ENCODE assay signal across 14 cellular contexts in the genomic region with DNA sequence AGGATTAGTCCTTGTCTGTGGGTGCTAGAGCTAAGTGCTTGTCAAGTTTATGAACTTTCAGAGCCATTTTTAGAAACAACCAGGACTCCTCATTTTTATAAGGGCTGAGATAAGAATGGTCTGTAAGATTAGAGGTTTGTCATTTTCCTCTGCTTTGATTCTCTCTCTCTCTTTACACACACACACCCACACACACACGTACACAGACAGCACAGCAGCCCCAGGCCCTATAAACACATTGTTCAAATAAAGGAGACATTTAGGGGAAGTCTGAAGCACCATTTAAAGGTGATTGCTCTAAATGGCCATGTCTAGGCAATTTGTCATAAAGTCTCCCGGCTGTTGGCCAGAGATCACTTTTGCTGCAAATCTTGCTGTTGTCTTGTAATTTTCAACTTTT.
"Had no signal": no experiment of that assay in that cellular context is flagged by ENCODE, and none has a peak within 500 bp of the region (broad histone marks: within the 10 kb centered on the region; RNA-seq: fewer than 3 reads in every experiment).

No MANE protein-coding gene starts in this region.

- H3K27me3 ChIP-seq: ovary, suprapubic skin had no signal

- H3K4me1 Mint-ChIP-seq: activated CD4-positive, alpha-beta T cell treated with anti-CD3 and anti-CD28 coated beads, Interleukin-2, amount 10 ng/mL, durations not matched to agents 7 days and 5 days; activated naive CD4-positive, alpha-beta T cell treated with anti-CD3 and anti-CD28 coated beads, Interleukin-2, amount 10 ng/mL, durations not matched to agents 7 days and 5 days; central memory CD8-positive, alpha-beta T cell had no signal

- H3K27ac ChIP-seq: ovary, suprapubic skin had no signal

- H3K9me3 Mint-ChIP-seq: activated CD4-positive, alpha-beta T cell treated with anti-CD3 and anti-CD28 coated beads, Interleukin-2, amount 10 ng/mL, durations not matched to agents 7 days and 5 days; activated naive CD4-positive, alpha-beta T cell treated with anti-CD3 and anti-CD28 coated beads, Interleukin-2, amount 10 ng/mL, durations not matched to agents 7 days and 5 days; activated T-helper 2 cell treated with anti-CD3 and anti-CD28 coated beads, Interferon-gamma antibody, Interleukin-2, Interleukin-4, amounts not matched to agents 10 μg/mL and 5 μg/mL and 100 μg/mL, durations not matched to agents 14 hours and 24 hours and 36 hours; central memory CD8-positive, alpha-beta T cell; endodermal cell; nephron progenitor cell had no signal

- H3K4me3 Mint-ChIP-seq: activated CD4-positive, alpha-beta T cell treated with anti-CD3 and anti-CD28 coated beads, Interleukin-2, amount 10 ng/mL, durations not matched to agents 7 days and 5 days; activated naive CD4-positive, alpha-beta T cell treated with anti-CD3 and anti-CD28 coated beads, Interleukin-2, amount 10 ng/mL, durations not matched to agents 7 days and 5 days; central memory CD8-positive, alpha-beta T cell; endodermal cell; nephron progenitor cell; T-helper 17 cell had no signal

- ATAC-seq: stimulated activated naive CD8-positive, alpha-beta T cell treated with anti-CD3 and anti-CD28 coated beads, Interleukin-15, Interleukin-2, amounts not matched to agents 100 U/mL and 50 U/mL, for 24 hours; T-helper 17 cell had no signal

- H3K36me3 Mint-ChIP-seq: activated naive CD4-positive, alpha-beta T cell treated with anti-CD3 and anti-CD28 coated beads, Interleukin-2, amount 10 ng/mL, durations not matched to agents 7 days and 5 days had no signal

- DNase-seq: activated CD4-positive, alpha-beta T cell treated with anti-CD3 and anti-CD28 coated beads, Interleukin-2, amount 10 ng/mL, durations not matched to agents 7 days and 5 days; activated CD4-positive, CD25-positive, alpha-beta regulatory T cell; activated naive CD4-positive, alpha-beta T cell treated with anti-CD3 and anti-CD28 coated beads, Interleukin-2, amount 10 ng/mL, durations not matched to agents 7 days and 5 days; endodermal cell; erythroblast; nephron progenitor cell; ovary; stimulated activated CD4-positive, alpha-beta T cell treated with anti-CD3 and anti-CD28 coated beads, Interleukin-4, amount 100 ng/mL, for 1 hour; stimulated activated CD8-positive, alpha-beta memory T cell treated with anti-CD3 and anti-CD28 coated beads, Interleukin-4, amount 100 ng/mL, for 48 hours; stimulated activated naive CD8-positive, alpha-beta T cell treated with anti-CD3 and anti-CD28 coated beads, Interleukin-15, Interleukin-2, amounts not matched to agents 100 U/mL and 50 U/mL, for 24 hours; T-helper 17 cell had no signal

- H3K9me3 ChIP-seq: ovary, suprapubic skin had no signal

- H3K27ac Mint-ChIP-seq: activated CD4-positive, alpha-beta T cell treated with anti-CD3 and anti-CD28 coated beads, Interleukin-2, amount 10 ng/mL, durations not matched to agents 7 days and 5 days; activated naive CD4-positive, alpha-beta T cell treated with anti-CD3 and anti-CD28 coated beads, Interleukin-2, amount 10 ng/mL, durations not matched to agents 7 days and 5 days; activated T-helper 2 cell treated with anti-CD3 and anti-CD28 coated beads, Interferon-gamma antibody, Interleukin-2, Interleukin-4, amounts not matched to agents 10 μg/mL and 5 μg/mL and 100 μg/mL, durations not matched to agents 14 hours and 24 hours and 36 hours; endodermal cell; nephron progenitor cell; T-helper 17 cell had no signal
